ENCODE assay signal across 24 cellular contexts in the genomic region with DNA sequence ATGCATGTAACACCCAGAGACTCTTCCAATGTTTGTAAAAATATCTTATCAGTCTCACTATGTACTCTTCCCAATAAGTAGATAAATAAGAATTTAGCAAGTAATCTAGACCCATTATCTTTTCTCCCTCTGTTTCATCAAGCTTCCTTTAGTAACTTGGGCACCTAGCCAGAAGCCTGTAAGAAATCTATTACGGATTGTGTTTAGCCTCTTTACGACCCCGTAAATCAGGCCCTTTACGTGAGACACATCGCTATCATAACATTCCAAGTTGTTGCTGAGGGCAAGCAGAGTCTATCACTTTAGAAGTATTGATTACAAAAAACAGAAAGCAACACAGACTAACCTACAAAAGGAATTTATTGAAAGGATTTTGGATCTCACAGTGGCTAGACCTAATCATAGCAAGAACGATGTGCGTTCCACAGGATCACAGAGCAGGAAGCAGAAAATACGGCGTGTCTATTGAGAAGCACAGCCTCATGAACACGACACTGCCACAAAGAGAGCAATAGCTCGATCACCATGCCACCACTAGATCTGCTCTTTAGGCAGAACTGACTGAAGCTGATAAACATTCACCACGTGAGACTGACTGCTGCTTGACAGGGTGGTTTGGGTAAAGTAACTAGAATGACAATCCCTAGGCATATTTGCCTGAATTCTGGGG.
DNase-seq lines count a peak whose midpoint lies in the region; TF ChIP-seq lines count a peak whose summit lies in the region.
"Had no signal": no experiment of that assay in that cellular context is flagged by ENCODE, and none has a peak within 500 bp of the region (broad histone marks: within the 10 kb centered on the region; RNA-seq: fewer than 3 reads in every experiment).

No MANE protein-coding gene starts in this region.

- H2AK5ac ChIP-seq in neuronal stem cell (ENCODE audit: low read depth, low read length), result no peak overlapping the region

- no peaks in the 10 kb centered on the region for H3K27me3 Mint-ChIP-seq in endodermal cell (ENCODE audit: insufficient read depth)
- H3K27me3 Mint-ChIP-seq: stimulated activated naive CD8-positive, alpha-beta T cell treated with anti-CD3 and anti-CD28 coated beads, Interleukin-15, amount 100 ng/mL, for 72 hours had no signal

- H3K9ac ChIP-seq in endodermal cell (ENCODE audit: extremely low read depth, low read length, poor library complexity, severe bottlenecking) (no peak overlapping the region), neuronal stem cell (ENCODE audit: low read depth, low read length, poor library complexity) (no peak overlapping the region)
- H3K9ac ChIP-seq: GM23248 had no signal

- no peaks in the 10 kb centered on the region for H3K36me3 Mint-ChIP-seq in endodermal cell (ENCODE audit: low read depth)

- no peak overlapping the region for H4K8ac ChIP-seq in neuronal stem cell (ENCODE audit: low read depth, low read length)

- H3K79me1 ChIP-seq in neuronal stem cell (ENCODE audit: low read depth, low read length), result no peaks in the 10 kb centered on the region

- H2BK5ac ChIP-seq in neuronal stem cell (ENCODE audit: low read length), result no peak overlapping the region

- H3K27ac Mint-ChIP-seq in endodermal cell, result peak overlapping the region; percentile 31
- H3K27ac Mint-ChIP-seq: activated T-helper 1 cell treated with anti-CD3 and anti-CD28 coated beads, Interleukin-12 subunit alpha, Interleukin-12 subunit beta, Interleukin-2, Interleukin-4 antibody, amounts not matched to agents 30 ng/mL and 10 ng/mL and 1 ng/mL, durations not matched to agents 14 hours and 24 hours and 36 hours; stimulated activated naive CD8-positive, alpha-beta T cell treated with anti-CD3 and anti-CD28 coated beads, Interleukin-15, amount 100 ng/mL, for 72 hours had no signal

- H2BK12ac ChIP-seq in neuronal stem cell (ENCODE audit: low read length), result no peak overlapping the region

- H3K36me3 ChIP-seq in endodermal cell (ENCODE audit: control insufficient read depth, insufficient read depth, low read length) (no peaks in the 10 kb centered on the region), neuronal stem cell (replicated peaks in 1 of 2; ENCODE audit: control insufficient read depth in 2 of 2, insufficient read depth in 2 of 2, low read length in 2 of 2) (no peaks in the 10 kb centered on the region), thyroid gland (no peaks in the 10 kb centered on the region)
- H3K36me3 ChIP-seq: breast epithelium had no signal

- no peaks in the 10 kb centered on the region for H3K9me3 Mint-ChIP-seq in endodermal cell

- TF ChIP-seq CTCF in endodermal cell (conservative IDR thresholded peaks at IDR 0.05) (no peak), thyroid gland (IDR thresholded peaks at IDR 0.05) (no peak)

- H3K4me1 Mint-ChIP-seq in endodermal cell, result peaks cover 10% of the 10 kb centered on the region
- H3K4me1 Mint-ChIP-seq: stimulated activated naive CD8-positive, alpha-beta T cell treated with anti-CD3 and anti-CD28 coated beads, Interleukin-15, amount 100 ng/mL, for 72 hours had no signal

- no peak overlapping the region for H3K4ac ChIP-seq in neuronal stem cell (ENCODE audit: low read length)

- no peak overlapping the region for H3K4me2 ChIP-seq in neuronal stem cell (ENCODE audit: insufficient read depth, low read length, poor library complexity, severe bottlenecking)

- H2BK120ac ChIP-seq in neuronal stem cell (ENCODE audit: low read depth, low read length), result no peak overlapping the region

- H2BK15ac ChIP-seq in neuronal stem cell (ENCODE audit: low read length), result no peak overlapping the region

- no peak overlapping the region for H3K23ac ChIP-seq in neuronal stem cell (ENCODE audit: low read depth, low read length, poor library complexity)

- intact Hi-C loops in thyroid gland (cut with DNase I), result no loop called here

- TF ChIP-seq POLR2A in thyroid gland (IDR thresholded peaks at IDR 0.05), result no peak

- H3K4me3 Mint-ChIP-seq in endodermal cell, result no peak overlapping the region
- H3K4me3 Mint-ChIP-seq: activated T-helper 1 cell treated with anti-CD3 and anti-CD28 coated beads, Interleukin-12 subunit alpha, Interleukin-12 subunit beta, Interleukin-2, Interleukin-4 antibody, amounts not matched to agents 30 ng/mL and 10 ng/mL and 1 ng/mL, durations not matched to agents 14 hours and 24 hours and 36 hours; stimulated activated naive CD8-positive, alpha-beta T cell treated with anti-CD3 and anti-CD28 coated beads, Interleukin-15, amount 100 ng/mL, for 72 hours had no signal

- H4K91ac ChIP-seq in neuronal stem cell (ENCODE audit: low read depth, low read length, poor library complexity), result no peak overlapping the region

- H3K27me3 ChIP-seq in endodermal cell (ENCODE audit: control insufficient read depth, insufficient read depth, low read length, poor library complexity, severe bottlenecking) (no peaks in the 10 kb centered on the region), neuronal stem cell (ENCODE audit: control insufficient read depth in 3 of 3, insufficient read depth in 3 of 3, low read depth in 1 of 3, low read length in 3 of 3) (no peaks in the 10 kb centered on the region), thyroid gland (no peaks in the 10 kb centered on the region)
- H3K27me3 ChIP-seq: breast epithelium had no signal

- DNase-seq in ELF-1 (ENCODE audit: low read depth, low spot score), result peak; percentile 7
- peak; percentile 14 for DNase-seq in LoVo (ENCODE audit: low spot score)
- no peak for DNase-seq in endodermal cell
- DNase-seq in neuronal stem cell (ENCODE audit: low spot score), result no peak
- DNase-seq in thyroid gland, result no peak
- DNase-seq in activated gamma-delta T cell treated with Interleukin-2 at 50 U/mL for 16 hours, result no peak
- DNase-seq in NCI-H446 treated with DMSO at 0.1 percent for 48 hours (lab: John Stamatoyannopoulos, UW), result no peak
- DNase-seq in UCSD-AML1 (lab: John Stamatoyannopoulos, UW; ENCODE audit: unreplicated experiment), result no peak
- DNase-seq: activated CD4-positive, alpha-beta T cell treated with anti-CD3 and anti-CD28 coated beads, Interleukin-2, amount 50 U/mL, for 4 hours; activated CD4-positive, CD25-positive, alpha-beta regulatory T cell; activated naive CD4-positive, alpha-beta T cell treated with anti-CD3 and anti-CD28 coated beads, Interleukin-2, amount 50 U/mL, for 16 hours; effector CD4-positive, alpha-beta T cell; EL; GM23248; head of caudate nucleus; mammary epithelial cell; NCI-H1694 treated with DMSO at 0.1 percent for 48 hours; NCI-H524 treated with DMSO at 0.1 percent for 48 hours; nucleus accumbens; Right ventricle myocardium superior; stimulated activated naive CD8-positive, alpha-beta T cell treated with anti-CD3 and anti-CD28 coated beads, Interleukin-15, amount 100 ng/mL, for 72 hours; T-helper 9 cell had no signal

- H3K18ac ChIP-seq in neuronal stem cell (ENCODE audit: low read length), result no peak overlapping the region

- H3K9me3 ChIP-seq in endodermal cell (ENCODE audit: control insufficient read depth, low read length), result no peaks in the 10 kb centered on the region
- H3K9me3 ChIP-seq in neuronal stem cell (replicated peaks in 1 of 2; ENCODE audit: control insufficient read depth in 2 of 2, insufficient read depth in 1 of 2, low read depth in 1 of 2, low read length in 2 of 2), result no peaks in the 10 kb centered on the region
- H3K9me3 ChIP-seq in thyroid gland, result no peaks in the 10 kb centered on the region
- H3K9me3 ChIP-seq: breast epithelium had no signal

- H3K4me1 ChIP-seq in endodermal cell (ENCODE audit: control insufficient read depth, insufficient read depth, low read length) (peaks cover 6% of the 10 kb centered on the region), neuronal stem cell (ENCODE audit: control insufficient read depth in 2 of 2, insufficient read depth in 1 of 2, low read depth in 1 of 2, low read length in 2 of 2) (no peaks in the 10 kb centered on the region), thyroid gland (no peaks in the 10 kb centered on the region)
- H3K4me1 ChIP-seq: breast epithelium had no signal

- peak overlapping the region; percentile 29 for H2AFZ ChIP-seq in neuronal stem cell (ENCODE audit: low read length)
- H2AFZ ChIP-seq: GM23248 had no signal

- H3K14ac ChIP-seq in neuronal stem cell (ENCODE audit: low read length), result no peak overlapping the region

- H3K27ac ChIP-seq in endodermal cell (ENCODE audit: low read depth, low read length) (no peak overlapping the region), neuronal stem cell (replicated peaks; ENCODE audit: low read length) (no peak overlapping the region), thyroid gland (no peak overlapping the region)
- H3K27ac ChIP-seq: breast epithelium, GM23248 had no signal

- 76 to 78% methylated on average over 10 to 12 of the region's 12 CpGs for WGBS in endodermal cell (ENCODE audit: insufficient coverage in 1 of 2, insufficient read length in 1 of 2), 2 experiments
- no CpG with 5 or more reads among the region's 12 CpGs for WGBS in neuronal stem cell (ENCODE audit: extremely low coverage in 2 of 2, insufficient read length in 2 of 2, insufficient replicate concordance in 1 of 2), 2 donors
- 62 to 63% methylated on average over 12 of the region's 12 CpGs for WGBS in thyroid gland, 2 donors

- H3K4me3 ChIP-seq in endodermal cell (ENCODE audit: low read length) (peak overlapping the region; percentile 27), neuronal stem cell (ENCODE audit: low read length in 2 of 2) (no peak overlapping the region), thyroid gland (replicated peaks in 1 of 3) (no peak overlapping the region)
- H3K4me3 ChIP-seq: breast epithelium, GM23248 had no signal

Comparison
In these comparisons a context has a peak if more than half of its experiments do, and no peak if none do; other contexts are left out.
1. DNase-seq: peak in ELF-1 (single experiment) and LoVo (single experiment); none in endodermal cell (single experiment), neuronal stem cell (single experiment), thyroid gland (0 of 2), activated gamma-delta T cell treated with Interleukin-2 at 50 U/mL for 16 hours (single experiment), NCI-H446 treated with DMSO at 0.1 percent for 48 hours (single experiment) and UCSD-AML1 (single experiment).